8 cellular contexts compared by ENCODE assay signal in genomic region chr2:174553811-174554493, GRCh38. TPM values are rescaled to one million over a fixed set of nuclear protein-coding genes. Genes with fewer than 3 reads are reported as not detected.
A peak's percentile ranks its signal among the peaks of the same experiment; 100 is the strongest.
DNase-seq lines count a peak whose midpoint lies in the region; ATAC-seq lines count a peak whose summit lies in the region.

No MANE protein-coding gene starts in this region.

- peaks cover 24 to 42% (median 25%) of the 10 kb centered on the region in 3 donors for H3K4me1 Mint-ChIP-seq in naive B cell

- H3K4me1 ChIP-seq in right cardiac atrium (ENCODE audit: control insufficient read depth, insufficient read depth, low read length): no peaks in the 10 kb centered on the region

- H3K36me3 Mint-ChIP-seq in naive B cell: no peaks in the 10 kb centered on the region

- H3K9me3 Mint-ChIP-seq in naive B cell: no peaks in the 10 kb centered on the region

- 94% methylated on average over 5 of the region's 5 CpGs for WGBS in right cardiac atrium

- no peak overlapping the region for H3K27ac ChIP-seq in right cardiac atrium (ENCODE audit: low read length)

- peak; percentile 65 for ATAC-seq in GM18907 (IDR thresholded peaks at IDR 0.05; ENCODE audit: unreplicated experiment)
- peak; percentile 93 for ATAC-seq in HG02870 (IDR thresholded peaks at IDR 0.05; ENCODE audit: unreplicated experiment)
- peak; percentile 97 to 98 for ATAC-seq in naive B cell (ENCODE audit: low read depth in 2 of 2)
- ATAC-seq in right cardiac atrium: no peak

- H3K27me3 Mint-ChIP-seq in naive B cell: no peaks in the 10 kb centered on the region

- H3K27ac Mint-ChIP-seq in naive B cell: peak overlapping the region; percentile 79 to 97 (median 93)

- intact Hi-C loops in right cardiac atrium (cut with DNase I): no loop called here

- H3K27me3 ChIP-seq in right cardiac atrium (ENCODE audit: control insufficient read depth, insufficient read depth): no peaks in the 10 kb centered on the region

- DNase-seq in SKM-1 treated with dmso at 0.1 percent for 144 hours (lab: John Stamatoyannopoulos, UW; ENCODE audit: unreplicated experiment) (peak; percentile 72), naive B cell (peak; percentile 70), mucosa of gallbladder (ENCODE audit: low spot score) (no peak), right cardiac atrium (no peak), DMS153 (lab: John Stamatoyannopoulos, UW) (no peak), islet precursor cell (no peak)

- peak overlapping the region; percentile 1 to 76 (median 56) for H3K4me3 Mint-ChIP-seq in naive B cell

- H3K9me3 ChIP-seq in right cardiac atrium (ENCODE audit: control insufficient read depth, low read length): no peaks in the 10 kb centered on the region

- H3K4me3 ChIP-seq in right cardiac atrium (ENCODE audit: low read length): no peak overlapping the region

RNA-seq across cellular contexts. Expression of gene WIPF1, which starts 43.7 kb away (rescaled TPM):
- polyA plus RNA-seq in naive B cell (ENCODE audit: low read depth in 6 of 6) (100 to 1,000 TPM in 1 of 6 donors, 10 to 100 TPM in 5; 67.8 to 119 (median 95.5) TPM), right cardiac atrium (12.2 TPM)
- total RNA-seq in mucosa of gallbladder (64.9 TPM), right cardiac atrium (10 to 100 TPM; 20.3 to 30.0 (median 27.7) TPM)

Comparison
In these comparisons a context has a peak if more than half of its experiments do, and no peak if none do; other contexts are left out.
1. ATAC-seq: peak in GM18907 (single experiment), HG02870 (single experiment) and naive B cell (2 of 2); none in right cardiac atrium (0 of 2).
2. DNase-seq: peak in SKM-1 treated with dmso at 0.1 percent for 144 hours (single experiment) and naive B cell (single experiment); none in mucosa of gallbladder (single experiment), right cardiac atrium (0 of 3), DMS153 (single experiment) and islet precursor cell (single experiment).